ENCODE assay signal across 21 cellular contexts in genomic region chr7:132190683-132191082, GRCh38.
DNase-seq lines count a peak whose midpoint lies in the region; ATAC-seq, FAIRE-seq and TF ChIP-seq lines count a peak whose summit lies in the region.
"Had no signal": no experiment of that assay in that cellular context is flagged by ENCODE, and none has a peak within 500 bp of the region (broad histone marks: within the 10 kb centered on the region; RNA-seq: fewer than 3 reads in every experiment).

No MANE protein-coding gene starts in this region.

- peaks cover 3 to 4% (median 3%) of the 10 kb centered on the region in 3 donors for H3K27me3 Mint-ChIP-seq in CD14-positive monocyte (ENCODE audit: low read depth in 3 of 3)

- H3K36me3 ChIP-seq in kidney (ENCODE audit: control insufficient read depth in 1 of 2, insufficient read depth in 2 of 2, low read length in 2 of 2) = no peaks in the 10 kb centered on the region

- H3K4me3 Mint-ChIP-seq in CD14-positive monocyte = no peak overlapping the region
- H3K4me3 Mint-ChIP-seq: CD4-positive, CD25-positive, alpha-beta regulatory T cell; CD8-positive, alpha-beta T cell; H9 had no signal

- H3K4me1 Mint-ChIP-seq in CD14-positive monocyte = no peaks in the 10 kb centered on the region
- H3K4me1 Mint-ChIP-seq: CD4-positive, CD25-positive, alpha-beta regulatory T cell had no signal

- H3K4me3 ChIP-seq in kidney (ENCODE audit: low read length in 2 of 2) = no peak overlapping the region
- H3K4me3 ChIP-seq: A549, GM23248 had no signal

- H3K27ac ChIP-seq in VCaP (peak overlapping the region; percentile 43; the same call in 1 of the 2 replicates), kidney (ENCODE audit: low read depth in 2 of 2, low read length in 2 of 2) (no peak overlapping the region)
- H3K27ac ChIP-seq: A549, GM23248 had no signal

- TF ChIP-seq CTCF in CD14-positive monocyte (IDR thresholded peaks at IDR 0.05) = no peak
- TF ChIP-seq CTCF in VCaP (conservative IDR thresholded peaks at IDR 0.05) = no peak
- no peak for TF ChIP-seq CTCF in kidney (IDR thresholded peaks at IDR 0.05; ENCODE audit: borderline replicate concordance, extremely low read depth, insufficient read depth)

- FAIRE-seq in kidney (lab: Jason Lieb, UNC) = no peak
- FAIRE-seq: A549, GM12891 had no signal

- no peak for ATAC-seq in GM18498 (IDR thresholded peaks at IDR 0.05; ENCODE audit: unreplicated experiment)
- ATAC-seq: A549; CD8-positive, alpha-beta T cell; HCT116 had no signal

- no peak overlapping the region for H3K9ac ChIP-seq in kidney (ENCODE audit: low read length in 2 of 2)
- H3K9ac ChIP-seq: GM23248 had no signal

- no peaks in the 10 kb centered on the region for H3K36me3 Mint-ChIP-seq in CD14-positive monocyte
- H3K36me3 Mint-ChIP-seq: CD4-positive, CD25-positive, alpha-beta regulatory T cell; CD8-positive, alpha-beta T cell had no signal

- intact Hi-C loops in CD14-positive monocyte (cut with micrococcal nuclease) (no loop called here), kidney (cut with DNase I) (no loop called here), posterior vena cava (cut with DNase I) (no loop called here)

- DNase-seq in CD14-positive monocyte (ENCODE audit: low spot score) = peak; percentile 23
- DNase-seq in kidney = peak; percentile 37
- peak; percentile 63 for DNase-seq in posterior vena cava (ENCODE audit: low spot score)
- DNase-seq in AG08395 (ENCODE audit: low spot score) = no peak
- DNase-seq in RPMI8226 = no peak
- DNase-seq: 8988T; ACHN; C1 segment of cervical spinal cord; Caco-2; CD4-positive, CD25-positive, alpha-beta regulatory T cell; CD8-positive, alpha-beta T cell; DMS153; DMS79 treated with DMSO at 0.1 percent for 48 hours; GF-D8; GM23248; H9 had no signal

- no peaks in the 10 kb centered on the region for H3K4me1 ChIP-seq in kidney (ENCODE audit: control insufficient read depth in 1 of 2, insufficient read depth in 1 of 2, low read depth in 1 of 2, low read length in 2 of 2)
- H3K4me1 ChIP-seq: A549, Caco-2 had no signal

- H3K9me3 ChIP-seq in kidney (ENCODE audit: control insufficient read depth in 1 of 2, low read length in 2 of 2) = peaks cover 0 to 10% of the 10 kb centered on the region in 2 donors

- no peak overlapping the region for H3K27ac Mint-ChIP-seq in CD14-positive monocyte
- H3K27ac Mint-ChIP-seq: CD4-positive, CD25-positive, alpha-beta regulatory T cell; CD8-positive, alpha-beta T cell; H9 had no signal

- H3K9me3 Mint-ChIP-seq in CD14-positive monocyte = peaks cover 12 to 30% (median 22%) of the 10 kb centered on the region in 7 donors

Comparison
In these comparisons a context has a peak if more than half of its experiments do, and no peak if none do; other contexts are left out.
1. DNase-seq: peak in CD14-positive monocyte (single experiment), kidney (single experiment) and posterior vena cava (single experiment); none in AG08395 (single experiment) and RPMI8226 (single experiment).